In the genomic region with DNA sequence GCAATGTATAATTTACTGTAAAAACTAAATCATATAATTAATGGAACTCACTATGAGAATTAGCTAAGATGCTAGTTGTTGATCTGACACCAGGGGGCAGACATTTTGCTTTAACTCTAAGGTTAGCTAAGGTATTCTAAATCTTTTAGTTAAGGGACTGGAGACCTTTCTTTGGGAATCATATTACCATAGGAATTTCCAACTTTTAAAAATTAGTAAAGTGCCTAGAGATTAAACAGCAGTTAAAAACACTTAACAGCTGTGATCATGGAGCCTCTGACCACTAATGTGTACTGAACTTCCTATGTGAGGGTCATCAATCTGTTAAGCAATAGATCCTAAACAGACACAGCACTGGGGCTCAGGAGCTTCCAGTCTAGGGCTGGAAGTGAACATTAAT, we compare ENCODE assay signal across 8 cellular contexts.
DNase-seq lines count a peak whose midpoint lies in the region; ATAC-seq and TF ChIP-seq lines count a peak whose summit lies in the region.

No MANE protein-coding gene starts in this region.

- in situ Hi-C loops in Caki2 (cut with HindIII; ENCODE audit: low pct_unique_long_range_greater_than_20kb, low sequenced_read_pairs): no loop called here
- in situ Hi-C loops in GM23248 (cut with MboI): loop anchor here (10.0 kb wide), 1 partner anchor 238 kb away; a partner anchor contains a TSS

- no peak overlapping the region for H2AFZ ChIP-seq in GM23248

- H3K27ac ChIP-seq in GM23248: no peak overlapping the region
- no peak overlapping the region for H3K27ac ChIP-seq in breast epithelium
- no peak overlapping the region for H3K27ac ChIP-seq in right lobe of liver

- no peaks in the 10 kb centered on the region for H3K27me3 ChIP-seq in GM23248 (replicated peaks; ENCODE audit: insufficient read depth)
- no peaks in the 10 kb centered on the region for H3K27me3 ChIP-seq in breast epithelium
- H3K27me3 ChIP-seq in right lobe of liver: no peaks in the 10 kb centered on the region

- H3K4me2 ChIP-seq in GM23248 (ENCODE audit: unreplicated experiment): no peak overlapping the region

- H3K9me2 ChIP-seq in GM23248 (ENCODE audit: insufficient read depth): no peaks in the 10 kb centered on the region

- intact Hi-C loops in breast epithelium (cut with DNase I; ENCODE audit: low total_unique reads): no loop called here
- intact Hi-C loops in right lobe of liver (cut with DNase I): loop anchor here in 1 of 2 donors (5.0 kb wide), 1 partner anchor 241 kb away; no protein-coding TSS in a partner anchor

- H3K9me3 ChIP-seq in GM23248 (ENCODE audit: low read depth) (no peaks in the 10 kb centered on the region), breast epithelium (no peaks in the 10 kb centered on the region), right lobe of liver (no peaks in the 10 kb centered on the region)

- H3K4me1 ChIP-seq in GM23248 (ENCODE audit: insufficient read depth) (peaks cover 6% of the 10 kb centered on the region; the same call in 1 of the 2 replicates), breast epithelium (no peaks in the 10 kb centered on the region), right lobe of liver (no peaks in the 10 kb centered on the region)

- DNase-seq in Caki2 (ENCODE audit: low read depth) (peak; percentile 24), GM23248 (peak; percentile 72), NCI-H2227 treated with DMSO at 0.1 percent for 48 hours (lab: John Stamatoyannopoulos, UW) (peak; percentile 4), breast epithelium (ENCODE audit: low spot score in 2 of 2) (no peak), right lobe of liver (no peak), OCI-M2 (lab: John Stamatoyannopoulos, UW; ENCODE audit: unreplicated experiment) (no peak), SHP77 (lab: John Stamatoyannopoulos, UW) (no peak)

- TF ChIP-seq CTCF in breast epithelium (IDR thresholded peaks at IDR 0.05) (peak; percentile 57 to 70 (median 59)), right lobe of liver (IDR thresholded peaks at IDR 0.05) (peak; percentile 76 to 82 (median 77))

- no peak overlapping the region for H3K4me3 ChIP-seq in GM23248
- H3K4me3 ChIP-seq in breast epithelium: no peak overlapping the region
- no peak overlapping the region for H3K4me3 ChIP-seq in right lobe of liver

- H3K9ac ChIP-seq in GM23248: no peak overlapping the region

- TF ChIP-seq POLR2A in breast epithelium (IDR thresholded peaks at IDR 0.05) (no peak), right lobe of liver (IDR thresholded peaks at IDR 0.05) (no peak)

- peaks cover 10% of the 10 kb centered on the region; the same call in 1 of the 2 replicates for H3K79me2 ChIP-seq in GM23248 (ENCODE audit: insufficient read depth)

- no peaks in the 10 kb centered on the region for H3K36me3 ChIP-seq in GM23248 (ENCODE audit: low read depth)
- H3K36me3 ChIP-seq in breast epithelium: no peaks in the 10 kb centered on the region
- no peaks in the 10 kb centered on the region for H3K36me3 ChIP-seq in right lobe of liver

- H3F3A ChIP-seq in GM23248 (ENCODE audit: insufficient read depth): 0 out of 2 replicates have a peak, but pooled peaks cover 3% of the 10 kb centered on the region

- ATAC-seq in right lobe of liver: peak; percentile 75 to 83 (median 78)
- ATAC-seq in HG02884 (IDR thresholded peaks at IDR 0.05; ENCODE audit: unreplicated experiment): no peak

- H4K20me1 ChIP-seq in GM23248 (ENCODE audit: insufficient read depth): no peaks in the 10 kb centered on the region

Comparison
In these comparisons a context has a peak if more than half of its experiments do, and no peak if none do; other contexts are left out.
1. DNase-seq: peak in Caki2 (single experiment), GM23248 (single experiment) and NCI-H2227 treated with DMSO at 0.1 percent for 48 hours (single experiment); none in breast epithelium (0 of 2), right lobe of liver (0 of 3), OCI-M2 (single experiment) and SHP77 (0 of 2).